10 cellular contexts compared by ENCODE assay signal in genomic region chr3:170033489-170033888, GRCh38. TPM values are rescaled to one million over a fixed set of nuclear protein-coding genes. Genes with fewer than 3 reads are reported as not detected.
DNase-seq lines count a peak whose midpoint lies in the region; ATAC-seq and TF ChIP-seq lines count a peak whose summit lies in the region.
"Had no signal": no experiment of that assay in that cellular context is flagged by ENCODE, and none has a peak within 500 bp of the region (broad histone marks: within the 10 kb centered on the region; RNA-seq: fewer than 3 reads in every experiment).

No MANE protein-coding gene starts in this region.

- no peaks in the 10 kb centered on the region for H4K20me1 ChIP-seq in OCI-LY1 (ENCODE audit: insufficient read depth, low read length)

- H3K27ac ChIP-seq in OCI-LY1 (ENCODE audit: low read depth, low read length, poor library complexity, severe bottlenecking) = no peak overlapping the region
- H3K27ac ChIP-seq: ovary had no signal

- TF ChIP-seq CTCF in OCI-LY1 (IDR thresholded peaks at IDR 0.05; ENCODE audit: low read length) = no peak

- H3K27me3 ChIP-seq in OCI-LY1 (ENCODE audit: insufficient read depth, low read length) = no peaks in the 10 kb centered on the region
- H3K27me3 ChIP-seq: ovary had no signal

- no peaks in the 10 kb centered on the region for H3K79me2 ChIP-seq in OCI-LY1 (ENCODE audit: insufficient read depth, low read length)

- intact Hi-C loops in left colon (cut with DNase I, micrococcal nuclease) = no loop called here

- no peaks in the 10 kb centered on the region for H3K9me2 ChIP-seq in OCI-LY1 (ENCODE audit: low read depth, low read length)

- no peaks in the 10 kb centered on the region; the same call in 1 of the 2 replicates for H3K36me3 ChIP-seq in OCI-LY1 (ENCODE audit: insufficient read depth, low read length)
- H3K36me3 ChIP-seq: ovary had no signal

- ATAC-seq in left colon (peak; percentile 57), GM18870 (IDR thresholded peaks at IDR 0.05; ENCODE audit: unreplicated experiment) (no peak)

- no peak overlapping the region for H3K4me3 ChIP-seq in OCI-LY1 (ENCODE audit: low read depth, low read length, poor library complexity, severe bottlenecking)
- H3K4me3 ChIP-seq: ovary had no signal

- no peak overlapping the region for H3K4me2 ChIP-seq in OCI-LY1 (ENCODE audit: low read length)

- H3F3A ChIP-seq in OCI-LY1 (ENCODE audit: insufficient read depth, low read length) = 0 out of 2 replicates have a peak, but pooled peaks cover 4% of the 10 kb centered on the region

- H2AFZ ChIP-seq in OCI-LY1 (ENCODE audit: low read length) = peak overlapping the region; percentile 34

- H3K4me1 ChIP-seq in OCI-LY1 (ENCODE audit: insufficient read depth, low read length, severe bottlenecking) = peaks cover 14% of the 10 kb centered on the region

- no peaks in the 10 kb centered on the region for H3K9me3 ChIP-seq in OCI-LY1 (ENCODE audit: low read length)
- H3K9me3 ChIP-seq: ovary had no signal

- no peak overlapping the region for H3K9ac ChIP-seq in OCI-LY1 (ENCODE audit: low read length)

- DNase-seq in ELF-1 (ENCODE audit: low read depth, low spot score) (peak; percentile 27), left colon (peak; percentile 62 to 69), NCI-H1092 treated with DMSO at 0.1 percent for 48 hours (lab: John Stamatoyannopoulos, UW) (no peak), superior temporal gyrus (ENCODE audit: extremely low spot score) (no peak), NCI-H1105 (lab: John Stamatoyannopoulos, UW) (no peak)
- peak; percentile 26 for DNase-seq in activated CD8-positive, alpha-beta memory T cell treated with anti-CD3 and anti-CD28 coated beads, Interleukin-2, amount 50 U/mL, for 4 hours
- DNase-seq: DMS153, ovary had no signal

RNA-seq across cellular contexts. Expression of gene GPR160, which starts 4.3 kb away (rescaled TPM):
- 10 to 100 TPM; 65.7 to 82.6 TPM for total RNA-seq in left colon

Comparison
In these comparisons a context has a peak if more than half of its experiments do, and no peak if none do; other contexts are left out.
1. DNase-seq: peak in ELF-1 (single experiment), activated CD8-positive, alpha-beta memory T cell treated with anti-CD3 and anti-CD28 coated beads, Interleukin-2, amount 50 U/mL, for 4 hours (single experiment) and left colon (2 of 2); none in NCI-H1092 treated with DMSO at 0.1 percent for 48 hours (single experiment), superior temporal gyrus (single experiment) and NCI-H1105 (single experiment).